In genomic region chr6:108168026-108168463, GRCh38 we compare ENCODE assay signal across 14 cellular contexts. TPM values are rescaled to one million over a fixed set of nuclear protein-coding genes. Genes with fewer than 3 reads are reported as not detected.
DNase-seq lines count a peak whose midpoint lies in the region; ATAC-seq and TF ChIP-seq lines count a peak whose summit lies in the region.
"Had no signal": no experiment of that assay in that cellular context is flagged by ENCODE, and none has a peak within 500 bp of the region (broad histone marks: within the 10 kb centered on the region; RNA-seq: fewer than 3 reads in every experiment).

No MANE protein-coding gene starts in this region.

- no peak overlapping the region for H3K27ac Mint-ChIP-seq in stimulated activated naive CD8-positive, alpha-beta T cell treated with anti-CD3 and anti-CD28 coated beads, Interleukin-15, Interleukin-2, amounts not matched to agents 100 ng/mL and 50 ng/mL, for 24 hours
- no peak overlapping the region for H3K27ac Mint-ChIP-seq in nephron
- H3K27ac Mint-ChIP-seq: CD4-positive, CD25-positive, alpha-beta regulatory T cell had no signal

- H3K36me3 Mint-ChIP-seq in stimulated activated naive CD8-positive, alpha-beta T cell treated with anti-CD3 and anti-CD28 coated beads, Interleukin-15, Interleukin-2, amounts not matched to agents 100 ng/mL and 50 ng/mL, for 24 hours (ENCODE audit: low read depth) = no peaks in the 10 kb centered on the region
- H3K36me3 Mint-ChIP-seq in nephron (ENCODE audit: low read depth) = no peaks in the 10 kb centered on the region
- H3K36me3 Mint-ChIP-seq: CD4-positive, CD25-positive, alpha-beta regulatory T cell had no signal

- peaks cover 0 to 5% of the 10 kb centered on the region in 2 donors for H3K27me3 ChIP-seq in aorta (ENCODE audit: control insufficient read depth in 1 of 2, insufficient read depth in 2 of 2, low read length in 1 of 2)
- H3K27me3 ChIP-seq in prostate gland (replicated peaks; ENCODE audit: insufficient read depth) = peaks cover 80% of the 10 kb centered on the region

- WGBS in aorta, 2 donors = 51 to 53% methylated on average over 28 of the region's 28 CpGs
- WGBS in prostate gland = 36% methylated on average over 28 of the region's 28 CpGs

- TF ChIP-seq CTCF in coronary artery (IDR thresholded peaks at IDR 0.05) (no peak), nephron (IDR thresholded peaks at IDR 0.05; ENCODE audit: unreplicated experiment in 3 of 3) (no peak), prostate gland (IDR thresholded peaks at IDR 0.05) (no peak)

- peaks cover 56% of the 10 kb centered on the region for H3K4me1 Mint-ChIP-seq in stimulated activated naive CD8-positive, alpha-beta T cell treated with anti-CD3 and anti-CD28 coated beads, Interleukin-15, Interleukin-2, amounts not matched to agents 100 ng/mL and 50 ng/mL, for 24 hours (ENCODE audit: low read depth)
- H3K4me1 Mint-ChIP-seq in nephron = peaks cover 36% of the 10 kb centered on the region

- H3K36me3 ChIP-seq in aorta (ENCODE audit: control insufficient read depth in 1 of 2, insufficient read depth in 2 of 2, low read length in 1 of 2) (no peaks in the 10 kb centered on the region), prostate gland (no peaks in the 10 kb centered on the region)

- peaks cover 91% of the 10 kb centered on the region for H3K27me3 Mint-ChIP-seq in stimulated activated naive CD8-positive, alpha-beta T cell treated with anti-CD3 and anti-CD28 coated beads, Interleukin-15, Interleukin-2, amounts not matched to agents 100 ng/mL and 50 ng/mL, for 24 hours
- peaks cover 100% of the 10 kb centered on the region for H3K27me3 Mint-ChIP-seq in nephron (ENCODE audit: low read depth)

- H3K9me3 Mint-ChIP-seq in stimulated activated naive CD8-positive, alpha-beta T cell treated with anti-CD3 and anti-CD28 coated beads, Interleukin-15, Interleukin-2, amounts not matched to agents 100 ng/mL and 50 ng/mL, for 24 hours = no peaks in the 10 kb centered on the region
- H3K9me3 Mint-ChIP-seq in nephron = no peaks in the 10 kb centered on the region
- H3K9me3 Mint-ChIP-seq: T-helper 1 cell treated with Interleukin-12 subunit alpha and Interleukin-12 subunit beta and Interleukin-4 antibody, amounts not matched to agents 30 μg/mL and 1 μg/mL, for 36 hours had no signal

- H3K4me3 ChIP-seq in coronary artery (peak overlapping the region; percentile 60), aorta (ENCODE audit: low read length in 2 of 2) (no peak overlapping the region), prostate gland (no peak overlapping the region)

- ATAC-seq in stimulated activated naive CD8-positive, alpha-beta T cell treated with anti-CD3 and anti-CD28 coated beads, Interleukin-15, Interleukin-2, amounts not matched to agents 100 U/mL and 50 U/mL, for 24 hours = no peak
- ATAC-seq in aorta (ENCODE audit: low FRiP score) = peak; percentile 6

- no peak for TF ChIP-seq POLR2A in prostate gland (IDR thresholded peaks at IDR 0.05)

- H3K4me3 Mint-ChIP-seq in stimulated activated naive CD8-positive, alpha-beta T cell treated with anti-CD3 and anti-CD28 coated beads, Interleukin-15, Interleukin-2, amounts not matched to agents 100 ng/mL and 50 ng/mL, for 24 hours = peak overlapping the region; percentile 62
- H3K4me3 Mint-ChIP-seq in nephron = peak overlapping the region in 2 of 3 experiments; percentile 56 to 58
- H3K4me3 Mint-ChIP-seq: T-helper 1 cell treated with Interleukin-12 subunit alpha and Interleukin-12 subunit beta and Interleukin-4 antibody, amounts not matched to agents 30 μg/mL and 1 μg/mL, for 36 hours had no signal

- intact Hi-C loops in aorta (cut with DNase I) (no loop called here), prostate gland (cut with DNase I) (no loop called here)

- no peak overlapping the region for H3K27ac ChIP-seq in coronary artery
- H3K27ac ChIP-seq in aorta (ENCODE audit: low read depth in 1 of 2, low read length in 2 of 2) = no peak overlapping the region
- H3K27ac ChIP-seq in prostate gland = no peak overlapping the region

- H3K9me3 ChIP-seq in aorta (ENCODE audit: control insufficient read depth, low read length) (peaks cover 2% of the 10 kb centered on the region), prostate gland (no peaks in the 10 kb centered on the region)

- DNase-seq in stimulated activated naive CD8-positive, alpha-beta T cell treated with anti-CD3 and anti-CD28 coated beads, Interleukin-15, Interleukin-2, amounts not matched to agents 100 U/mL and 50 U/mL, for 24 hours = no peak
- DNase-seq in coronary artery (ENCODE audit: low spot score) (no peak), aorta (no peak), cerebellum (ENCODE audit: low spot score) (no peak), Ammon's horn (ENCODE audit: low spot score) (no peak), prostate gland (ENCODE audit: low spot score) (no peak)
- DNase-seq: activated effector memory CD4-positive, alpha-beta T cell treated with Interleukin-2 at 50 U/mL for 16 hours; CD4-positive, CD25-positive, alpha-beta regulatory T cell had no signal

- H3K4me1 ChIP-seq in aorta (ENCODE audit: control insufficient read depth in 1 of 2, insufficient read depth in 2 of 2, low read length in 2 of 2) (no peaks in the 10 kb centered on the region), prostate gland (replicated peaks) (peaks cover 3% of the 10 kb centered on the region)

RNA-seq across cellular contexts. Expression of gene NR2E1, which starts 2.2 kb away (rescaled TPM):
- total RNA-seq in aorta (not detected), cerebellum (not detected), prostate gland (under 1 TPM in 1 of 2 donors, not detected in 1; 0.91 TPM)
- not detected for polyA plus RNA-seq in aorta
- total RNA-seq: CD4-positive, CD25-positive, alpha-beta regulatory T cell; LHCN-M2; NCI-H460; renal cortical epithelial cell had no signal
- polyA plus RNA-seq: CD4-positive, CD25-positive, alpha-beta regulatory T cell had no signal
